ENCODE assay signal across 22 cellular contexts in genomic region chr15:89172921-89173320, GRCh38. TPM values are rescaled to one million over a fixed set of nuclear protein-coding genes. Genes with fewer than 3 reads are reported as not detected.
"Had no signal": no experiment of that assay in that cellular context is flagged by ENCODE, and none has a peak within 500 bp of the region (broad histone marks: within the 10 kb centered on the region; RNA-seq: fewer than 3 reads in every experiment).

No MANE protein-coding gene starts in this region.

- H2AFZ ChIP-seq: hepatocyte had no signal

- H3K27ac Mint-ChIP-seq: activated CD4-positive, alpha-beta T cell treated with anti-CD3 and anti-CD28 coated beads, Interleukin-2, amount 10 ng/mL, durations not matched to agents 7 days and 5 days; activated CD8-positive, alpha-beta T cell treated with anti-CD3 and anti-CD28 coated beads, Interleukin-2, amount 10 ng/mL, durations not matched to agents 7 days and 5 days; activated naive CD4-positive, alpha-beta T cell treated with anti-CD3 and anti-CD28 coated beads, Interleukin-2, amount 50 U/mL, for 24 hours; mesothelial cell of epicardium; progenitor cell of endocrine pancreas; stimulated activated memory B cell treated with anti-CD40 and anti-IgM and Interleukin-4, amounts not matched to agents 10 μg/mL and 1 μg/mL and 100 μg/mL, for 72 hours had no signal

- H3K9me3 Mint-ChIP-seq: activated CD4-positive, alpha-beta T cell treated with anti-CD3 and anti-CD28 coated beads, Interleukin-2, amount 10 ng/mL, durations not matched to agents 7 days and 5 days; activated naive CD4-positive, alpha-beta T cell treated with anti-CD3 and anti-CD28 coated beads, Interleukin-2, amount 50 U/mL, for 24 hours; mesothelial cell of epicardium; stimulated activated memory B cell treated with anti-CD40 and anti-IgM and Interleukin-4, amounts not matched to agents 10 μg/mL and 1 μg/mL and 100 μg/mL, for 72 hours had no signal

- H3K4me3 ChIP-seq: hepatocyte, lung had no signal

- H3K4me2 ChIP-seq: hepatocyte had no signal

- H3K27ac ChIP-seq: hepatocyte had no signal

- H3K27me3 ChIP-seq: hepatocyte had no signal

- H3K79me2 ChIP-seq: hepatocyte had no signal

- ATAC-seq: activated CD4-positive, CD25-positive, alpha-beta regulatory T cell treated with anti-CD3 and anti-CD28 coated beads, Interleukin-2, amount 50 U/mL, for 24 hours; activated CD8-positive, alpha-beta T cell treated with anti-CD3 and anti-CD28 coated beads, Interleukin-2, amount 10 ng/mL, durations not matched to agents 7 days and 5 days; esophagus mucosa; left cardiac atrium; stimulated activated memory B cell treated with anti-CD40 and anti-IgM and Interleukin-4, amounts not matched to agents 10 μg/mL and 1 μg/mL and 100 μg/mL, for 72 hours had no signal

- H3K4me3 Mint-ChIP-seq: activated CD4-positive, alpha-beta T cell treated with anti-CD3 and anti-CD28 coated beads, Interleukin-2, amount 10 ng/mL, durations not matched to agents 7 days and 5 days; activated CD8-positive, alpha-beta T cell treated with anti-CD3 and anti-CD28 coated beads, Interleukin-2, amount 10 ng/mL, durations not matched to agents 7 days and 5 days; activated naive CD4-positive, alpha-beta T cell treated with anti-CD3 and anti-CD28 coated beads, Interleukin-2, amount 50 U/mL, for 24 hours; mesothelial cell of epicardium; stimulated activated memory B cell treated with anti-CD40 and anti-IgM and Interleukin-4, amounts not matched to agents 10 μg/mL and 1 μg/mL and 100 μg/mL, for 72 hours had no signal

- DNase-seq: activated CD4-positive, alpha-beta T cell treated with anti-CD3 and anti-CD28 coated beads, Interleukin-2, amount 10 ng/mL, durations not matched to agents 7 days and 5 days; activated CD8-positive, alpha-beta T cell treated with anti-CD3 and anti-CD28 coated beads, Interleukin-2, amount 10 ng/mL, durations not matched to agents 7 days and 5 days; activated effector memory CD4-positive, alpha-beta T cell treated with anti-CD3 and anti-CD28 coated beads, Interleukin-2, amount 50 U/mL, for 16 hours; activated T-cell treated with anti-CD3 and anti-CD28 coated beads, Interleukin-2, amount 50 U/mL, for 48 hours; effector CD8-positive, alpha-beta T cell; left cardiac atrium; small intestine; stimulated activated CD4-positive, alpha-beta T cell treated with anti-CD3 and anti-CD28 coated beads, Interleukin-4, amount 100 ng/mL, for 4 hours; T-helper 1 cell; T1000 had no signal

- H3K27me3 Mint-ChIP-seq: activated CD4-positive, alpha-beta T cell treated with anti-CD3 and anti-CD28 coated beads, Interleukin-2, amount 10 ng/mL, durations not matched to agents 7 days and 5 days; activated naive CD4-positive, alpha-beta T cell treated with anti-CD3 and anti-CD28 coated beads, Interleukin-2, amount 50 U/mL, for 24 hours; progenitor cell of endocrine pancreas; stimulated activated memory B cell treated with anti-CD40 and anti-IgM and Interleukin-4, amounts not matched to agents 10 μg/mL and 1 μg/mL and 100 μg/mL, for 72 hours had no signal

RNA-seq across cellular contexts. Expression of gene RLBP1, which starts 48.5 kb away (rescaled TPM):
- total RNA-seq: activated CD4-positive, alpha-beta T cell treated with anti-CD3 and anti-CD28 coated beads, Interleukin-2, amount 10 ng/mL, durations not matched to agents 7 days and 5 days; activated CD8-positive, alpha-beta T cell treated with anti-CD3 and anti-CD28 coated beads, Interleukin-2, amount 10 ng/mL, durations not matched to agents 7 days and 5 days; esophagus mucosa; fibroblast of villous mesenchyme; glomerular endothelial cell; hepatocyte; left cardiac atrium; lung; mesothelial cell of epicardium; omental fat pad; progenitor cell of endocrine pancreas; urinary bladder had no signal
- polyA plus RNA-seq: hepatocyte, lung, urinary bladder had no signal
